In the genomic region with DNA sequence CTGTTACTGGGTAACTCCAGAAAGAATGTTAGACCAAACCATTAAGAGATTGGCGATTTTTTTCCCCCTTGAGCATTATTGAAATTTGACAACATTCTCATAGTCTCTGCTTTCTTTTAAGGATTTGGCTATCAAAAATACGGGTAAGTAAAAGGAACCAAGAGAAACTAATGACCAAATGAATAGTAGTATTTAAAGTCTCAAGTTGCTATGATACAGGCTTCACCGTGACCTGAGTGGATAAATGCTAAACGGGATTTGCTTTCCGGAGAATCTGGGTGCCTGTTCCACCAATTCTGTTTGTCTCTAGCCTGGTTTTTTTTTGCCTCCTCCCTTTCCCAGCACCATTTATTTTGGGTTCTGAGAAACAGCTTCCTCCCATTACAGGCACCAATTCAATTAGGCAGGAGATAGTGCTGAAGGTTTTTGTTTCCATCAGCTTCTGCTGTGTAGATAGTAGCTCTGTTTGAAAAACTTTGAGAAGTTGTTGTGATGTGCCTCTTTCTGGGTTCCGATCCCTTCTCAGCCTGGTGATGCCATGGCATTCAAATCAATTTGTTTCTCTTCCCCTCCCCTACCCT, we compare ENCODE assay signal across 18 cellular contexts.
DNase-seq lines count a peak whose midpoint lies in the region; TF ChIP-seq lines count a peak whose summit lies in the region.
"Had no signal": no experiment of that assay in that cellular context is flagged by ENCODE, and none has a peak within 500 bp of the region (broad histone marks: within the 10 kb centered on the region; RNA-seq: fewer than 3 reads in every experiment).

No MANE protein-coding gene starts in this region.

- no peak overlapping the region for H4K8ac ChIP-seq in mesenchymal stem cell (ENCODE audit: low read length)

- H3K14ac ChIP-seq in mesenchymal stem cell (ENCODE audit: low read length in 2 of 2): no peak overlapping the region

- H3K4me1 ChIP-seq in HEK293 (ENCODE audit: control insufficient read depth, insufficient read depth, low read length) (0 out of 2 replicates have a peak, but pooled peaks cover 8% of the 10 kb centered on the region), mesenchymal stem cell (ENCODE audit: control insufficient read depth, insufficient read depth, low read depth, low read length) (no peaks in the 10 kb centered on the region), stomach smooth muscle (ENCODE audit: control insufficient read depth, insufficient read depth, low read length) (peaks cover 21% of the 10 kb centered on the region)

- CTCF ChIA-PET in HEK293 (lab: Yijun Ruan, JAX) (no interaction called here), RWPE1 (lab: Yijun Ruan, JAX) (interaction anchor here (0.6 kb wide), 1 partner anchor 261 kb away, joined by 3 read pairs; no protein-coding TSS in a partner anchor)

- H3K27ac ChIP-seq in HEK293 (ENCODE audit: extremely low read depth, low read depth, low read length): no peak overlapping the region
- peak overlapping the region; percentile 50 to 70 for H3K27ac ChIP-seq in coronary artery
- no peak overlapping the region for H3K27ac ChIP-seq in mesenchymal stem cell (ENCODE audit: low read length, poor library complexity, severe bottlenecking)
- H3K27ac ChIP-seq in stomach smooth muscle (ENCODE audit: low read length): peak overlapping the region; percentile 32
- H3K27ac ChIP-seq in RWPE1: no peak overlapping the region
- H3K27ac ChIP-seq: spleen had no signal

- no peak for DNase-seq in coronary artery (ENCODE audit: low spot score)
- no peak for DNase-seq in mesenchymal stem cell
- no peak for DNase-seq in RWPE1 (ENCODE audit: low spot score)
- DNase-seq in NCI-H146 treated with DMSO at 0.1 percent for 48 hours (lab: John Stamatoyannopoulos, UW; ENCODE audit: unreplicated experiment): no peak
- no peak for DNase-seq in islet precursor cell
- no peak for DNase-seq in activated CD4-positive, CD25-positive, alpha-beta regulatory T cell treated with anti-CD3 and anti-CD28 coated beads, Interleukin-2, amount 50 U/mL, for 72 hours
- DNase-seq: ACHN; CD4-positive, CD25-positive, alpha-beta regulatory T cell; effector memory CD8-positive, alpha-beta T cell; Karpas-422; NCI-H1105; NCI-H2107; NCI-H524; ovary; spleen; stimulated activated CD8-positive, alpha-beta memory T cell treated with anti-CD3 and anti-CD28 coated beads, Interleukin-4, amount 100 ng/mL, for 48 hours had no signal

- H3K18ac ChIP-seq in mesenchymal stem cell (ENCODE audit: low read depth in 1 of 2, low read length in 2 of 2): no peak overlapping the region

- H2BK120ac ChIP-seq in mesenchymal stem cell (ENCODE audit: low read depth, low read length): no peak overlapping the region

- no peak overlapping the region for H3K23ac ChIP-seq in mesenchymal stem cell (ENCODE audit: low read length in 2 of 2)

- no peak overlapping the region for H2BK12ac ChIP-seq in mesenchymal stem cell (ENCODE audit: low read length in 2 of 2)

- TF ChIP-seq CTCF in HEK293 (tag by site-specific recombination; IDR thresholded peaks at IDR 0.05): no peak
- no peak for TF ChIP-seq CTCF in coronary artery (IDR thresholded peaks at IDR 0.05)
- TF ChIP-seq CTCF in RWPE1 (conservative IDR thresholded peaks at IDR 0.05; ENCODE audit: low read depth): no peak

- no peak overlapping the region for H3K4me2 ChIP-seq in mesenchymal stem cell (ENCODE audit: low read length, poor library complexity, severe bottlenecking)

- H3K36me3 ChIP-seq in HEK293 (ENCODE audit: control insufficient read depth in 2 of 2, insufficient read depth in 1 of 2, low read length in 2 of 2) (no peaks in the 10 kb centered on the region), mesenchymal stem cell (ENCODE audit: control insufficient read depth in 1 of 2, insufficient read depth in 2 of 2, low read depth in 1 of 2, low read length in 2 of 2) (no peaks in the 10 kb centered on the region), stomach smooth muscle (ENCODE audit: control insufficient read depth in 2 of 2, insufficient read depth in 2 of 2, low read length in 2 of 2) (no peaks in the 10 kb centered on the region)
- H3K36me3 ChIP-seq: ovary, spleen had no signal

- H2AFZ ChIP-seq in mesenchymal stem cell (ENCODE audit: low read depth, low read length): no peak overlapping the region

- no peak overlapping the region for H3K4ac ChIP-seq in mesenchymal stem cell (ENCODE audit: low read depth in 1 of 2, low read length in 2 of 2)

- H2BK5ac ChIP-seq in mesenchymal stem cell (ENCODE audit: low read depth, low read length, poor library complexity, severe bottlenecking): no peak overlapping the region

- H3K9me3 ChIP-seq in HEK293 (ENCODE audit: control insufficient read depth, insufficient read depth, low read depth, low read length) (no peaks in the 10 kb centered on the region), mesenchymal stem cell (ENCODE audit: control insufficient read depth, low read length) (no peaks in the 10 kb centered on the region), stomach smooth muscle (ENCODE audit: control insufficient read depth in 2 of 2, low read length in 2 of 2) (no peaks in the 10 kb centered on the region)
- H3K9me3 ChIP-seq: ovary, spleen had no signal

- H2AK5ac ChIP-seq in mesenchymal stem cell (ENCODE audit: low read length, severe bottlenecking): no peak overlapping the region

- H3K9ac ChIP-seq in mesenchymal stem cell (ENCODE audit: low read length): peak overlapping the region; percentile 32
- H3K9ac ChIP-seq in stomach smooth muscle (ENCODE audit: low read length in 2 of 2): no peak overlapping the region

- H3K4me3 ChIP-seq in HEK293 (ENCODE audit: low read depth, low read length) (no peak overlapping the region), coronary artery (peak overlapping the region; percentile 4), mesenchymal stem cell (ENCODE audit: insufficient read depth in 1 of 2, low read depth in 1 of 2, low read length in 2 of 2) (no peak overlapping the region), stomach smooth muscle (ENCODE audit: low read length in 2 of 2) (peak overlapping the region in 1 of 2 donors; percentile 23)
- H3K4me3 ChIP-seq: ovary, spleen had no signal

- POLR2A ChIA-PET in HEK293 (lab: Yijun Ruan, JAX): interaction anchor here (0.6 kb wide), 1 partner anchor 1385 kb away, joined by 4 read pairs; no protein-coding TSS in a partner anchor
- POLR2A ChIA-PET in RWPE1 (lab: Yijun Ruan, JAX; ENCODE audit: low non-redundant PET): no interaction called here

- H3K27me3 ChIP-seq in mesenchymal stem cell (ENCODE audit: control insufficient read depth in 1 of 2, insufficient read depth in 1 of 2, low read length in 2 of 2) (no peaks in the 10 kb centered on the region), stomach smooth muscle (ENCODE audit: control insufficient read depth in 1 of 2, insufficient read depth in 2 of 2, low read length in 2 of 2) (no peaks in the 10 kb centered on the region)
- H3K27me3 ChIP-seq: ovary, spleen had no signal

- peaks cover 4% of the 10 kb centered on the region for H3K79me1 ChIP-seq in mesenchymal stem cell (replicated peaks; ENCODE audit: low read length, poor library complexity, severe bottlenecking)

- no peak overlapping the region for H2BK15ac ChIP-seq in mesenchymal stem cell (ENCODE audit: low read depth, poor library complexity, severe bottlenecking)

- 77% methylated on average over 4 of the region's 6 CpGs for WGBS in mesenchymal stem cell

- no peak overlapping the region for H4K91ac ChIP-seq in mesenchymal stem cell (ENCODE audit: low read length)

TF ChIP-seq in HEK293, 187 proteins besides CTCF, POLR2A, EP300 and RAD21:
- TF ChIP-seq, protein P1, sequence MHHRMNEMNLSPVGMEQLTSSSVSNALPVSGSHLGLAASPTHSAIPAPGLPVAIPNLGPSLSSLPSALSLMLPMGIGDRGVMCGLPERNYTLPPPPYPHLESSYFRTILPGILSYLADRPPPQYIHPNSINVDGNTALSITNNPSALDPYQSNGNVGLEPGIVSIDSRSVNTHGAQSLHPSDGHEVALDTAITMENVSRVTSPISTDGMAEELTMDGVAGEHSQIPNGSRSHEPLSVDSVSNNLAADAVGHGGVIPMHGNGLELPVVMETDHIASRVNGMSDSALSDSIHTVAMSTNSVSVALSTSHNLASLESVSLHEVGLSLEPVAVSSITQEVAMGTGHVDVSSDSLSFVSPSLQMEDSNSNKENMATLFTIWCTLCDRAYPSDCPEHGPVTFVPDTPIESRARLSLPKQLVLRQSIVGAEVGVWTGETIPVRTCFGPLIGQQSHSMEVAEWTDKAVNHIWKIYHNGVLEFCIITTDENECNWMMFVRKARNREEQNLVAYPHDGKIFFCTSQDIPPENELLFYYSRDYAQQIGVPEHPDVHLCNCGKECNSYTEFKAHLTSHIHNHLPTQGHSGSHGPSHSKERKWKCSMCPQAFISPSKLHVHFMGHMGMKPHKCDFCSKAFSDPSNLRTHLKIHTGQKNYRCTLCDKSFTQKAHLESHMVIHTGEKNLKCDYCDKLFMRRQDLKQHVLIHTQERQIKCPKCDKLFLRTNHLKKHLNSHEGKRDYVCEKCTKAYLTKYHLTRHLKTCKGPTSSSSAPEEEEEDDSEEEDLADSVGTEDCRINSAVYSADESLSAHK (tag by site-specific recombination; IDR thresholded peaks at IDR 0.05): peak; percentile 18; the same call in 1 of the 2 replicates
- TF ChIP-seq ZNF585B (tag by site-specific recombination; IDR thresholded peaks at IDR 0.05): no peak

Comparison
In these comparisons a context has a peak if more than half of its experiments do, and no peak if none do; other contexts are left out.
1. H3K27ac ChIP-seq: peak in coronary artery (2 of 2) and stomach smooth muscle (single experiment); none in HEK293 (single experiment), mesenchymal stem cell (single experiment) and RWPE1 (single experiment).